Comparison of ENCODE assay signal across 12 cellular contexts in the genomic region with DNA sequence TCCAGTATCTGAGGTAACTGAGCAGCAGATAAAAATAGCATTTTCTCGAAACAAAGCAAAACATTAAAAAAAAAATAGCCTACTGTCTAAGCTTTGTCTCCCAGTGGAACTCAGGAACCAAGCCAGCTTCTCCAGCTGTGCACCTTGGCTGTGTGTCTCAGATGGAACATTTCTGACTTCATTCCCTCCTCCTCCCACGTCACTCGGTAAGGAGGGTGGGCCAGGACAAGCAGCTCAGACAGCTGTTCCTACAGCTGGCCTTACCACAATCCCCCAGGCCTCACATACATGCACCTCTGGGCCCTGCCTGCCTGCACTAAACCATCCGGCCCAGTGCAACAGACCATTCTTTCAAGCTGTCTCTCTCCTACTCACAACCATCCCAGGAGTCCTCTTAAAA.
A peak's percentile ranks its signal among the peaks of the same experiment; 100 is the strongest.
DNase-seq lines count a peak whose midpoint lies in the region; ATAC-seq and TF ChIP-seq lines count a peak whose summit lies in the region.
"Had no signal": no experiment of that assay in that cellular context is flagged by ENCODE, and none has a peak within 500 bp of the region (broad histone marks: within the 10 kb centered on the region; RNA-seq: fewer than 3 reads in every experiment).

No MANE protein-coding gene starts in this region.

- no peak overlapping the region for H2AFZ ChIP-seq in osteoblast (ENCODE audit: low read length)

- H3K27me3 ChIP-seq in heart left ventricle = no peaks in the 10 kb centered on the region
- H3K27me3 ChIP-seq in osteoblast (ENCODE audit: insufficient read depth, low read length) = no peaks in the 10 kb centered on the region
- no peaks in the 10 kb centered on the region for H3K27me3 ChIP-seq in uterus

- H4K20me1 ChIP-seq in osteoblast (ENCODE audit: insufficient read depth, low read length) = no peaks in the 10 kb centered on the region

- DNase-seq in heart left ventricle (peak; percentile 80 to 90 (median 87)), osteoblast (ENCODE audit: insufficient read length, low spot score, missing footprints) (peak; percentile 52), uterus (peak; percentile 86 to 88), NCI-H82 (lab: John Stamatoyannopoulos, UW) (no peak)
- no peak for DNase-seq in activated CD4-positive, CD25-positive, alpha-beta regulatory T cell treated with anti-CD3 and anti-CD28 coated beads, Interleukin-2, amount 50 U/mL, for 72 hours
- DNase-seq: DMS79, mesendoderm, NCI-H1048, T-cell had no signal

- H3K4me1 ChIP-seq in heart left ventricle (peaks cover 0 to 25% (median 15%) of the 10 kb centered on the region in 12 donors), osteoblast (ENCODE audit: insufficient read depth, low read length) (no peaks in the 10 kb centered on the region), uterus (peaks cover 0 to 4% of the 10 kb centered on the region in 2 donors)

- H3K36me3 ChIP-seq in heart left ventricle (no peaks in the 10 kb centered on the region), osteoblast (ENCODE audit: insufficient read depth, low read length) (no peaks in the 10 kb centered on the region), uterus (no peaks in the 10 kb centered on the region)

- WGBS in heart left ventricle, 4 donors = 27 to 50% (median 37%) methylated on average over 4 of the region's 4 CpGs

- peaks cover 36% of the 10 kb centered on the region for H3K4me1 Mint-ChIP-seq in brain
- H3K4me1 Mint-ChIP-seq: T-cell had no signal

- peaks cover 0 to 17% (median 5%) of the 10 kb centered on the region in 12 donors for H3K9me3 ChIP-seq in heart left ventricle
- H3K9me3 ChIP-seq in osteoblast (ENCODE audit: low read depth, low read length) = peaks cover 3% of the 10 kb centered on the region
- H3K9me3 ChIP-seq in uterus = peaks cover 0 to 4% of the 10 kb centered on the region in 2 donors

- peaks cover 6% of the 10 kb centered on the region for H3K27me3 Mint-ChIP-seq in brain
- H3K27me3 Mint-ChIP-seq: T-cell had no signal

- peak overlapping the region in 1 of 5 experiments; percentile 7 for H3K4me3 Mint-ChIP-seq in brain
- H3K4me3 Mint-ChIP-seq: T-cell had no signal

- ATAC-seq in heart left ventricle (peak; percentile 97 to 98 (median 98)), GM21737 (IDR thresholded peaks at IDR 0.05; ENCODE audit: unreplicated experiment) (no peak)
- ATAC-seq: T-cell had no signal

- H3K79me2 ChIP-seq in osteoblast (ENCODE audit: insufficient read depth, low read length) = no peaks in the 10 kb centered on the region

- H3K4me3 ChIP-seq in heart left ventricle (no peak overlapping the region), osteoblast (ENCODE audit: insufficient read depth, low read length) (no peak overlapping the region), uterus (no peak overlapping the region)

- peaks cover 0 to 12% (median 10%) of the 10 kb centered on the region in 5 experiments for H3K9me3 Mint-ChIP-seq in brain
- H3K9me3 Mint-ChIP-seq: T-cell had no signal

- peak overlapping the region in 3 of 5 experiments; percentile 4 to 86 (median 39) for H3K27ac Mint-ChIP-seq in brain
- H3K27ac Mint-ChIP-seq: T-cell had no signal

- H3K27ac ChIP-seq in heart left ventricle (peak overlapping the region in 11 of 12 donors; percentile 8 to 79 (median 55)), osteoblast (ENCODE audit: low read depth, low read length) (no peak overlapping the region), uterus (peak overlapping the region; percentile 70 to 83)
- H3K27ac ChIP-seq: HL-60 had no signal

- no peak overlapping the region for H3K4me2 ChIP-seq in osteoblast (ENCODE audit: insufficient read depth, low read length)

- intact Hi-C loops in heart left ventricle (cut with DNase I) (no loop called here), uterus (cut with DNase I; ENCODE audit: low total_unique reads) (no loop called here)

- TF ChIP-seq CTCF in brain (conservative IDR thresholded peaks at IDR 0.05) (no peak), heart left ventricle (IDR thresholded peaks at IDR 0.05) (no peak), osteoblast (IDR thresholded peaks at IDR 0.05; ENCODE audit: extremely low read depth, low read depth, low read length) (no peak), uterus (IDR thresholded peaks at IDR 0.05) (no peak)

- H3K36me3 Mint-ChIP-seq in brain = no peaks in the 10 kb centered on the region
- H3K36me3 Mint-ChIP-seq: T-cell had no signal

- no peak for TF ChIP-seq POLR2A in heart left ventricle (IDR thresholded peaks at IDR 0.05)
- TF ChIP-seq POLR2A in uterus (IDR thresholded peaks at IDR 0.05) = no peak

Comparison
In these comparisons a context has a peak if more than half of its experiments do, and no peak if none do; other contexts are left out.
1. DNase-seq: peak in heart left ventricle (5 of 5), osteoblast (single experiment) and uterus (2 of 2); none in NCI-H82 (single experiment) and activated CD4-positive, CD25-positive, alpha-beta regulatory T cell treated with anti-CD3 and anti-CD28 coated beads, Interleukin-2, amount 50 U/mL, for 72 hours (single experiment).